In the genomic region with DNA sequence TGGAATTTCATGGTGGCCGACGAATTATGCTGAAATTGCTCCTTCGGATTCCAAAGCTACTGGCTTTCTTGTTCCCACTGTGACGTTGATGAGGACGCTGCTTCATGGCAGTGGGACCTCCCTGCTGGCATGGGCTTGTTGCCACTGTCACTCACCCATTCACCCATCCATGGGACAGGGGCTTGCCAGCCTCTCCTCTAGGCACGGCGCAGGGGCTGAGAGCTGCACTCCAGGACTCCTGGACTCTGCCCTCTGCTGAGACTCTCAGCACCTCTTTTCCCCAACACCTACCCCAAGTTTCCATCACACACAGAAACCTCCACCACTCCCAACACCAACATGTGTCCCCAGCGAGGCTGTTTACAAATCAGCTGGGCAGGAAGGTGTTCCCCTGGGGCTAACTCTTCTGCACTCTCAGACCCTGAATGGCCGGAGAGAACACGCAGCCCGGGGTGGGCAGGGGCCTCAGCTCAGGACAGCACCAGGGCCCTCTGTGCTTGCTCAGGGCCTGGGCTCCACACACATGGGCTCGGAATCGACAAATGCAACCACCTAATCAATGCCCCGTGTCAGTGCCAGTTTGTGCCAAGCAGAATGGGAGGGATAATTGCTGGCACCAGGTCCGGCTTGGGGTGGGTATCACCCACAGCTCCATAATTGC, we compare ENCODE assay signal across 16 cellular contexts. TPM values are rescaled to one million over a fixed set of nuclear protein-coding genes. Genes with fewer than 3 reads are reported as not detected.
DNase-seq lines count a peak whose midpoint lies in the region; ATAC-seq and TF ChIP-seq lines count a peak whose summit lies in the region.
"Had no signal": no experiment of that assay in that cellular context is flagged by ENCODE, and none has a peak within 500 bp of the region (broad histone marks: within the 10 kb centered on the region; RNA-seq: fewer than 3 reads in every experiment).

No MANE protein-coding gene starts in this region.

- peak overlapping the region; percentile 69 for H3K27ac ChIP-seq in SK-N-MC
- peak overlapping the region; percentile 74 for H3K27ac ChIP-seq in effector memory CD4-positive, alpha-beta T cell (ENCODE audit: insufficient read depth, low read length, poor library complexity, severe bottlenecking)
- H3K27ac ChIP-seq: GM23248, pancreas had no signal

- peaks cover 51% of the 10 kb centered on the region for H3K36me3 Mint-ChIP-seq in activated naive CD4-positive, alpha-beta T cell treated with anti-CD3 and anti-CD28 coated beads, Interleukin-2, amount 10 ng/mL, durations not matched to agents 7 days and 5 days
- peaks cover 84% of the 10 kb centered on the region for H3K36me3 Mint-ChIP-seq in stimulated activated effector memory CD8-positive, alpha-beta T cell treated with anti-CD3 and anti-CD28 coated beads, Interleukin-12 subunit alpha, Interleukin-12 subunit beta, amount 100 ng/mL, for 72 hours
- H3K36me3 Mint-ChIP-seq in Caco-2 (ENCODE audit: insufficient read depth, unreplicated experiment), result no peaks in the 10 kb centered on the region
- H3K36me3 Mint-ChIP-seq: type B pancreatic cell had no signal

- intact Hi-C loops in Caco-2 (cut with micrococcal nuclease; ENCODE audit: unreplicated experiment), result no loop called here

- H3K4me3 ChIP-seq in SK-N-MC, result no peak overlapping the region
- peak overlapping the region; percentile 10 for H3K4me3 ChIP-seq in effector memory CD4-positive, alpha-beta T cell (ENCODE audit: insufficient read depth, low read depth, low read length, poor library complexity, severe bottlenecking)
- no peak overlapping the region for H3K4me3 ChIP-seq in Caco-2 (ENCODE audit: low read depth, low read length)
- H3K4me3 ChIP-seq: GM23248, pancreas had no signal

- peaks cover 67% of the 10 kb centered on the region for H3K4me1 ChIP-seq in effector memory CD4-positive, alpha-beta T cell (ENCODE audit: control insufficient read depth, insufficient read depth, low read length, poor library complexity, severe bottlenecking)
- H3K4me1 ChIP-seq in Caco-2, result no peaks in the 10 kb centered on the region
- H3K4me1 ChIP-seq: pancreas had no signal

- H3K9me3 ChIP-seq in SK-N-MC (ENCODE audit: low read depth, low read length) (no peaks in the 10 kb centered on the region), Caco-2 (no peaks in the 10 kb centered on the region)
- H3K9me3 ChIP-seq in effector memory CD4-positive, alpha-beta T cell (ENCODE audit: control insufficient read depth, low read length), result no peaks in the 10 kb centered on the region
- H3K9me3 ChIP-seq: pancreas had no signal

- no peak overlapping the region for H3K9ac ChIP-seq in SK-N-MC (ENCODE audit: insufficient read length)
- H3K9ac ChIP-seq: GM23248 had no signal

- no peaks in the 10 kb centered on the region for H3K27me3 Mint-ChIP-seq in activated naive CD4-positive, alpha-beta T cell treated with anti-CD3 and anti-CD28 coated beads, Interleukin-2, amount 10 ng/mL, durations not matched to agents 7 days and 5 days
- peaks cover 8% of the 10 kb centered on the region for H3K27me3 Mint-ChIP-seq in Caco-2 (ENCODE audit: insufficient read depth, unreplicated experiment)

- peak overlapping the region; percentile 92 for H3K4me3 Mint-ChIP-seq in activated naive CD4-positive, alpha-beta T cell treated with anti-CD3 and anti-CD28 coated beads, Interleukin-2, amount 10 ng/mL, durations not matched to agents 7 days and 5 days
- peak overlapping the region; percentile 98 for H3K4me3 Mint-ChIP-seq in stimulated activated effector memory CD8-positive, alpha-beta T cell treated with anti-CD3 and anti-CD28 coated beads, Interleukin-12 subunit alpha, Interleukin-12 subunit beta, amount 100 ng/mL, for 72 hours
- H3K4me3 Mint-ChIP-seq in Caco-2 (ENCODE audit: unreplicated experiment), result no peak overlapping the region
- H3K4me3 Mint-ChIP-seq: type B pancreatic cell had no signal

- no peak for ATAC-seq in stimulated activated effector memory CD8-positive, alpha-beta T cell treated with anti-CD3 and anti-CD28 coated beads, Interleukin-12 subunit alpha, Interleukin-12 subunit beta, amount 100 ng/mL, for 72 hours
- ATAC-seq in HG03175 (IDR thresholded peaks at IDR 0.05; ENCODE audit: unreplicated experiment), result no peak

- H3K27me3 ChIP-seq in effector memory CD4-positive, alpha-beta T cell (replicated peaks; ENCODE audit: control insufficient read depth, insufficient read depth, low read length, poor library complexity, severe bottlenecking), result no peaks in the 10 kb centered on the region
- no peaks in the 10 kb centered on the region; the same call in 1 of the 2 replicates for H3K27me3 ChIP-seq in Caco-2 (replicated peaks; ENCODE audit: control insufficient read depth, insufficient read depth, low read length)

- TF ChIP-seq CTCF in Caco-2 (IDR thresholded peaks at IDR 0.05; ENCODE audit: insufficient read depth in 1 of 2, low read depth in 1 of 2, low read length in 1 of 2, severe bottlenecking in 1 of 2, unreplicated experiment in 1 of 2), result no peak

- H3K36me3 ChIP-seq in SK-N-MC (ENCODE audit: insufficient read depth, low read length) (no peaks in the 10 kb centered on the region), Caco-2 (ENCODE audit: control insufficient read depth, insufficient read depth, low read length) (no peaks in the 10 kb centered on the region)
- H3K36me3 ChIP-seq in effector memory CD4-positive, alpha-beta T cell (ENCODE audit: control insufficient read depth, insufficient read depth, low read length), result peaks cover 5% of the 10 kb centered on the region
- H3K36me3 ChIP-seq: pancreas had no signal

- H3K27ac Mint-ChIP-seq in activated naive CD4-positive, alpha-beta T cell treated with anti-CD3 and anti-CD28 coated beads, Interleukin-2, amount 10 ng/mL, durations not matched to agents 7 days and 5 days, result peak overlapping the region; percentile 79
- peak overlapping the region; percentile 96 for H3K27ac Mint-ChIP-seq in stimulated activated effector memory CD8-positive, alpha-beta T cell treated with anti-CD3 and anti-CD28 coated beads, Interleukin-12 subunit alpha, Interleukin-12 subunit beta, amount 100 ng/mL, for 72 hours
- no peak overlapping the region for H3K27ac Mint-ChIP-seq in Caco-2 (ENCODE audit: unreplicated experiment)

- H3K4me1 Mint-ChIP-seq in activated naive CD4-positive, alpha-beta T cell treated with anti-CD3 and anti-CD28 coated beads, Interleukin-2, amount 10 ng/mL, durations not matched to agents 7 days and 5 days, result peaks cover 74% of the 10 kb centered on the region
- H3K4me1 Mint-ChIP-seq in stimulated activated effector memory CD8-positive, alpha-beta T cell treated with anti-CD3 and anti-CD28 coated beads, Interleukin-12 subunit alpha, Interleukin-12 subunit beta, amount 100 ng/mL, for 72 hours, result peaks cover 82% of the 10 kb centered on the region
- no peaks in the 10 kb centered on the region for H3K4me1 Mint-ChIP-seq in Caco-2 (ENCODE audit: low read depth, unreplicated experiment)

- POLR2A ChIA-PET in Caco-2 (lab: Charles Lee), result no interaction called here

- CTCF ChIA-PET in activated naive CD4-positive, alpha-beta T cell treated with anti-CD3 and anti-CD28 coated beads, Interleukin-2, amount 10 ng/mL, durations not matched to agents 7 days and 5 days (lab: Charles Lee), result interaction anchor here (1.1 to 4.1 kb wide), 4 partner anchors 10 to 42 kb away, joined by 3 to 20 read pairs (median 4); no protein-coding TSS in a partner anchor
- CTCF ChIA-PET in Caco-2 (lab: Charles Lee), result no interaction called here

- BruUV-seq in Caco-2 (replicated peaks; lab: Mats Ljungman, UMichigan), result no TSS peak

- DNase-seq in activated naive CD4-positive, alpha-beta T cell treated with anti-CD3 and anti-CD28 coated beads, Interleukin-2, amount 10 ng/mL, durations not matched to agents 7 days and 5 days, result no peak
- DNase-seq in activated naive CD4-positive, alpha-beta T cell (lab: John Stamatoyannopoulos, UW), result no peak
- DNase-seq in SK-N-MC (ENCODE audit: low read depth, low spot score) (no peak), Caco-2 (no peak), EL (no peak)
- no peak for DNase-seq in effector memory CD4-positive, alpha-beta T cell
- no peak for DNase-seq in stimulated activated effector memory CD8-positive, alpha-beta T cell treated with anti-CD3 and anti-CD28 coated beads, Interleukin-12 subunit alpha, Interleukin-12 subunit beta, amount 100 ng/mL, for 72 hours (ENCODE audit: low spot score in 2 of 2)
- DNase-seq: activated CD4-positive, alpha-beta T cell treated with anti-CD3 and anti-CD28 coated beads for 4 hours; cortex of kidney; GM23248; KBM-7; NCI-H1417 treated with DMSO at 0.1 percent for 48 hours; NCI-H345 had no signal

- no peaks in the 10 kb centered on the region for H3K9me3 Mint-ChIP-seq in activated naive CD4-positive, alpha-beta T cell treated with anti-CD3 and anti-CD28 coated beads, Interleukin-2, amount 10 ng/mL, durations not matched to agents 7 days and 5 days
- no peaks in the 10 kb centered on the region for H3K9me3 Mint-ChIP-seq in stimulated activated effector memory CD8-positive, alpha-beta T cell treated with anti-CD3 and anti-CD28 coated beads, Interleukin-12 subunit alpha, Interleukin-12 subunit beta, amount 100 ng/mL, for 72 hours
- H3K9me3 Mint-ChIP-seq in Caco-2 (ENCODE audit: unreplicated experiment), result no peaks in the 10 kb centered on the region
- H3K9me3 Mint-ChIP-seq: type B pancreatic cell had no signal

RNA-seq across cellular contexts. Expression of a gene that starts 3.1 kb away (rescaled TPM):
- total RNA-seq in Caco-2 (2022), result 0.48 and 1.1 TPM in 2 replicates

RNA-seq across cellular contexts. Expression of a gene that starts 22.3 kb away (rescaled TPM):
- total RNA-seq in Caco-2 (2022), result 54.0 and 62.1 TPM in 2 replicates

RNA-seq across cellular contexts. Expression of a gene that starts 44.1 kb away (rescaled TPM):
- 296 and 306 TPM in 2 replicates for total RNA-seq in Caco-2 (2022)
